11 cellular contexts compared by ENCODE assay signal in genomic region chrX:129983575-129984131, GRCh38. TPM values are rescaled to one million over a fixed set of nuclear protein-coding genes. Genes with fewer than 3 reads are reported as not detected.
DNase-seq lines count a peak whose midpoint lies in the region; ATAC-seq, FAIRE-seq and TF ChIP-seq lines count a peak whose summit lies in the region.
"Had no signal": no experiment of that assay in that cellular context is flagged by ENCODE, and none has a peak within 500 bp of the region (broad histone marks: within the 10 kb centered on the region; RNA-seq: fewer than 3 reads in every experiment).

No MANE protein-coding gene starts in this region.

- DNase-seq in COLO668 (lab: John Stamatoyannopoulos, UW; ENCODE audit: unreplicated experiment) (peak; percentile 25), GM23338 (ENCODE audit: low spot score) (peak; percentile 50), astrocyte (ENCODE audit: low read depth) (no peak), neural crest cell (ENCODE audit: low read depth, low spot score) (peak; percentile 21), NCI-H2107 (lab: John Stamatoyannopoulos, UW) (no peak)
- DNase-seq: NCI-H1694 had no signal

- no peak for FAIRE-seq in astrocyte (lab: Jason Lieb, UNC)

- H3K4me3 Mint-ChIP-seq in GM23338 (no peak overlapping the region), astrocyte (ENCODE audit: unreplicated experiment) (no peak overlapping the region), neural crest cell (no peak overlapping the region)

- H3K36me3 Mint-ChIP-seq in GM23338 (ENCODE audit: low read depth) (no peaks in the 10 kb centered on the region), astrocyte (ENCODE audit: low read depth, unreplicated experiment) (no peaks in the 10 kb centered on the region), neural crest cell (ENCODE audit: low read depth) (peaks cover under 1% of the 10 kb centered on the region)

- no peak for ATAC-seq in GM23338
- no peak for ATAC-seq in HG03025 (IDR thresholded peaks at IDR 0.05; ENCODE audit: low FRiP score, unreplicated experiment)
- no peak for ATAC-seq in GM19455 (IDR thresholded peaks at IDR 0.05; ENCODE audit: unreplicated experiment)

- H3K79me2 ChIP-seq in GM23338 (replicated peaks; ENCODE audit: insufficient read depth) (no peaks in the 10 kb centered on the region), astrocyte (ENCODE audit: insufficient read depth, low read length) (no peaks in the 10 kb centered on the region)

- H3K4me1 ChIP-seq in GM23338 (ENCODE audit: insufficient read depth): no peaks in the 10 kb centered on the region; the same call in 1 of the 2 replicates
- H3K4me1 ChIP-seq in astrocyte (ENCODE audit: insufficient read depth, low read length): peaks cover 5% of the 10 kb centered on the region
- H3K4me1 ChIP-seq: breast epithelium had no signal

- H3K9me3 ChIP-seq in astrocyte (ENCODE audit: insufficient read depth, low read depth, low read length): no peaks in the 10 kb centered on the region
- H3K9me3 ChIP-seq: breast epithelium, SJSA1 had no signal

- H3K27me3 ChIP-seq in GM23338 (ENCODE audit: insufficient read depth): peaks cover 63% of the 10 kb centered on the region
- no peaks in the 10 kb centered on the region for H3K27me3 ChIP-seq in astrocyte (ENCODE audit: insufficient read depth, low read length)

- peak overlapping the region; percentile 48 for H3K9ac ChIP-seq in astrocyte (ENCODE audit: low read length)

- H4K20me1 ChIP-seq in GM23338 (replicated peaks; ENCODE audit: insufficient read depth) (0 out of 2 replicates have a peak, but pooled peaks cover 6% of the 10 kb centered on the region), astrocyte (ENCODE audit: insufficient read depth, low read length) (peaks cover 8% of the 10 kb centered on the region)

- no peaks in the 10 kb centered on the region for H3F3A ChIP-seq in GM23338 (replicated peaks; ENCODE audit: low read depth)

- no peak overlapping the region for H3K4me2 ChIP-seq in GM23338
- no peak overlapping the region for H3K4me2 ChIP-seq in astrocyte (ENCODE audit: low read length)

- H2AFZ ChIP-seq in GM23338: no peak overlapping the region
- H2AFZ ChIP-seq in astrocyte (ENCODE audit: low read depth, low read length): peak overlapping the region; percentile 66

- TF ChIP-seq CTCF in GM23338 (conservative IDR thresholded peaks at IDR 0.05; ENCODE audit: low read depth in 2 of 2): no peak
- TF ChIP-seq CTCF in astrocyte (IDR thresholded peaks at IDR 0.05; ENCODE audit: insufficient read depth, low read depth, low read length): no peak
- TF ChIP-seq CTCF in neural crest cell (conservative IDR thresholded peaks at IDR 0.05): no peak

- H3K9me3 Mint-ChIP-seq in GM23338 (no peaks in the 10 kb centered on the region), astrocyte (ENCODE audit: unreplicated experiment) (no peaks in the 10 kb centered on the region), neural crest cell (no peaks in the 10 kb centered on the region)
- H3K9me3 Mint-ChIP-seq: activated CD4-positive, alpha-beta memory T cell treated with anti-CD3 and anti-CD28 coated beads, Interleukin-2, amount 10 ng/mL, durations not matched to agents 7 days and 5 days had no signal

- H3K27ac Mint-ChIP-seq in GM23338: no peak overlapping the region
- H3K27ac Mint-ChIP-seq in astrocyte (ENCODE audit: unreplicated experiment): no peak overlapping the region
- no peak overlapping the region for H3K27ac Mint-ChIP-seq in neural crest cell (ENCODE audit: unreplicated experiment)
- H3K27ac Mint-ChIP-seq: activated CD4-positive, alpha-beta memory T cell treated with anti-CD3 and anti-CD28 coated beads, Interleukin-2, amount 10 ng/mL, durations not matched to agents 7 days and 5 days had no signal

- H3K27ac ChIP-seq in GM23338 (ENCODE audit: low read depth) (no peak overlapping the region), astrocyte (ENCODE audit: low read depth, low read length) (no peak overlapping the region)
- H3K27ac ChIP-seq: SJSA1 had no signal

- H3K36me3 ChIP-seq in GM23338 (ENCODE audit: insufficient read depth) (no peaks in the 10 kb centered on the region), astrocyte (ENCODE audit: insufficient read depth, low read length) (no peaks in the 10 kb centered on the region)
- H3K36me3 ChIP-seq: breast epithelium, SJSA1 had no signal

- H3K27me3 Mint-ChIP-seq in GM23338 (ENCODE audit: insufficient read depth, low read depth, poor library complexity): peaks cover 38% of the 10 kb centered on the region
- no peaks in the 10 kb centered on the region for H3K27me3 Mint-ChIP-seq in astrocyte (ENCODE audit: low read depth, unreplicated experiment)
- H3K27me3 Mint-ChIP-seq in neural crest cell (ENCODE audit: low read depth): no peaks in the 10 kb centered on the region

- peaks cover 8% of the 10 kb centered on the region for H3K4me1 Mint-ChIP-seq in GM23338
- H3K4me1 Mint-ChIP-seq in astrocyte (ENCODE audit: low read depth, unreplicated experiment): peaks cover 3% of the 10 kb centered on the region
- peaks cover 25% of the 10 kb centered on the region for H3K4me1 Mint-ChIP-seq in neural crest cell

- no peaks in the 10 kb centered on the region for H3K9me2 ChIP-seq in GM23338 (ENCODE audit: insufficient read depth)

- no peak overlapping the region for H3K4me3 ChIP-seq in GM23338
- H3K4me3 ChIP-seq in astrocyte (ENCODE audit: insufficient read depth, low read depth, low read length): no peak overlapping the region
- H3K4me3 ChIP-seq: breast epithelium, SJSA1 had no signal

TF ChIP-seq in GM23338, 12 proteins besides CTCF, POLR2A, EP300 and RAD21:
- TF ChIP-seq, protein P1, sequence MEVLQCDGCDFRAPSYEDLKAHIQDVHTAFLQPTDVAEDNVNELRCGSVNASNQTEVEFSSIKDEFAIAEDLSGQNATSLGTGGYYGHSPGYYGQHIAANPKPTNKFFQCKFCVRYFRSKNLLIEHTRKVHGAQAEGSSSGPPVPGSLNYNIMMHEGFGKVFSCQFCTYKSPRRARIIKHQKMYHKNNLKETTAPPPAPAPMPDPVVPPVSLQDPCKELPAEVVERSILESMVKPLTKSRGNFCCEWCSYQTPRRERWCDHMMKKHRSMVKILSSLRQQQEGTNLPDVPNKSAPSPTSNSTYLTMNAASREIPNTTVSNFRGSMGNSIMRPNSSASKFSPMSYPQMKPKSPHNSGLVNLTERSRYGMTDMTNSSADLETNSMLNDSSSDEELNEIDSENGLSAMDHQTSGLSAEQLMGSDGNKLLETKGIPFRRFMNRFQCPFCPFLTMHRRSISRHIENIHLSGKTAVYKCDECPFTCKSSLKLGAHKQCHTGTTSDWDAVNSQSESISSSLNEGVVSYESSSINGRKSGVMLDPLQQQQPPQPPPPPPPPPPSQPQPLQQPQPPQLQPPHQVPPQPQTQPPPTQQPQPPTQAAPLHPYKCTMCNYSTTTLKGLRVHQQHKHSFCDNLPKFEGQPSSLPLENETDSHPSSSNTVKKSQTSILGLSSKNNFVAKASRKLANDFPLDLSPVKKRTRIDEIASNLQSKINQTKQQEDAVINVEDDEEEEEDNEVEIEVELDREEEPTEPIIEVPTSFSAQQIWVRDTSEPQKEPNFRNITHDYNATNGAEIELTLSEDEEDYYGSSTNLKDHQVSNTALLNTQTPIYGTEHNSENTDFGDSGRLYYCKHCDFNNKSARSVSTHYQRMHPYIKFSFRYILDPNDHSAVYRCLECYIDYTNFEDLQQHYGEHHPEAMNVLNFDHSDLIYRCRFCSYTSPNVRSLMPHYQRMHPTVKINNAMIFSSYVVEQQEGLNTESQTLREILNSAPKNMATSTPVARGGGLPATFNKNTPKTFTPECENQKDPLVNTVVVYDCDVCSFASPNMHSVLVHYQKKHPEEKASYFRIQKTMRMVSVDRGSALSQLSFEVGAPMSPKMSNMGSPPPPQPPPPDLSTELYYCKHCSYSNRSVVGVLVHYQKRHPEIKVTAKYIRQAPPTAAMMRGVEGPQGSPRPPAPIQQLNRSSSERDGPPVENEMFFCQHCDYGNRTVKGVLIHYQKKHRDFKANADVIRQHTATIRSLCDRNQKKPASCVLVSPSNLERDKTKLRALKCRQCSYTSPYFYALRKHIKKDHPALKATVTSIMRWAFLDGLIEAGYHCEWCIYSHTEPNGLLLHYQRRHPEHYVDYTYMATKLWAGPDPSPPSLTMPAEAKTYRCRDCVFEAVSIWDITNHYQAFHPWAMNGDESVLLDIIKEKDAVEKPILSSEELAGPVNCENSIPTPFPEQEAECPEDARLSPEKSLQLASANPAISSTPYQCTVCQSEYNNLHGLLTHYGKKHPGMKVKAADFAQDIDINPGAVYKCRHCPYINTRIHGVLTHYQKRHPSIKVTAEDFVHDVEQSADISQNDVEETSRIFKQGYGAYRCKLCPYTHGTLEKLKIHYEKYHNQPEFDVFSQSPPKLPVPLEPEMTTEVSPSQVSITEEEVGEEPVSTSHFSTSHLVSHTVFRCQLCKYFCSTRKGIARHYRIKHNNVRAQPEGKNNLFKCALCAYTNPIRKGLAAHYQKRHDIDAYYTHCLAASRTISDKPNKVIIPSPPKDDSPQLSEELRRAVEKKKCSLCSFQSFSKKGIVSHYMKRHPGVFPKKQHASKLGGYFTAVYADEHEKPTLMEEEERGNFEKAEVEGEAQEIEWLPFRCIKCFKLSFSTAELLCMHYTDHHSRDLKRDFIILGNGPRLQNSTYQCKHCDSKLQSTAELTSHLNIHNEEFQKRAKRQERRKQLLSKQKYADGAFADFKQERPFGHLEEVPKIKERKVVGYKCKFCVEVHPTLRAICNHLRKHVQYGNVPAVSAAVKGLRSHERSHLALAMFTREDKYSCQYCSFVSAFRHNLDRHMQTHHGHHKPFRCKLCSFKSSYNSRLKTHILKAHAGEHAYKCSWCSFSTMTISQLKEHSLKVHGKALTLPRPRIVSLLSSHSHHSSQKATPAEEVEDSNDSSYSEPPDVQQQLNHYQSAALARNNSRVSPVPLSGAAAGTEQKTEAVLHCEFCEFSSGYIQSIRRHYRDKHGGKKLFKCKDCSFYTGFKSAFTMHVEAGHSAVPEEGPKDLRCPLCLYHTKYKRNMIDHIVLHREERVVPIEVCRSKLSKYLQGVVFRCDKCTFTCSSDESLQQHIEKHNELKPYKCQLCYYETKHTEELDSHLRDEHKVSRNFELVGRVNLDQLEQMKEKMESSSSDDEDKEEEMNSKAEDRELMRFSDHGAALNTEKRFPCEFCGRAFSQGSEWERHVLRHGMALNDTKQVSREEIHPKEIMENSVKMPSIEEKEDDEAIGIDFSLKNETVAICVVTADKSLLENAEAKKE (CRISPR knock-in tag; IDR thresholded peaks at IDR 0.05): no peak
- no peak for TF ChIP-seq STAT1 (IDR thresholded peaks at IDR 0.05; ENCODE audit: unreplicated experiment)
- no peak for TF ChIP-seq EZH2phosphoT487 (IDR thresholded peaks at IDR 0.05; ENCODE audit: unreplicated experiment)

RNA-seq across cellular contexts. Expression of gene BCORL1, which starts 1.2 kb away (rescaled TPM):
- total RNA-seq in GM23338 (2014; rRNA removed; shearing (Covaris generic)): 2.2 and 2.6 TPM in 2 replicates
- polyA plus RNA-seq in GM23338 (2016; fragmentation: Nextera tagmentation; extraction: Ambion mirVana): 2.3 and 2.7 TPM in 2 replicates
- total RNA-seq in astrocyte (20.0 and 22.3 TPM in 2 replicates), neural crest cell (46.2 and 53.7 TPM in 2 replicates)

Comparison
In these comparisons a context has a peak if more than half of its experiments do, and no peak if none do; other contexts are left out.
1. DNase-seq: peak in COLO668 (single experiment), GM23338 (single experiment) and neural crest cell (single experiment); none in astrocyte (single experiment) and NCI-H2107 (single experiment).